ENCODE assay signal across 8 cellular contexts in the genomic region with DNA sequence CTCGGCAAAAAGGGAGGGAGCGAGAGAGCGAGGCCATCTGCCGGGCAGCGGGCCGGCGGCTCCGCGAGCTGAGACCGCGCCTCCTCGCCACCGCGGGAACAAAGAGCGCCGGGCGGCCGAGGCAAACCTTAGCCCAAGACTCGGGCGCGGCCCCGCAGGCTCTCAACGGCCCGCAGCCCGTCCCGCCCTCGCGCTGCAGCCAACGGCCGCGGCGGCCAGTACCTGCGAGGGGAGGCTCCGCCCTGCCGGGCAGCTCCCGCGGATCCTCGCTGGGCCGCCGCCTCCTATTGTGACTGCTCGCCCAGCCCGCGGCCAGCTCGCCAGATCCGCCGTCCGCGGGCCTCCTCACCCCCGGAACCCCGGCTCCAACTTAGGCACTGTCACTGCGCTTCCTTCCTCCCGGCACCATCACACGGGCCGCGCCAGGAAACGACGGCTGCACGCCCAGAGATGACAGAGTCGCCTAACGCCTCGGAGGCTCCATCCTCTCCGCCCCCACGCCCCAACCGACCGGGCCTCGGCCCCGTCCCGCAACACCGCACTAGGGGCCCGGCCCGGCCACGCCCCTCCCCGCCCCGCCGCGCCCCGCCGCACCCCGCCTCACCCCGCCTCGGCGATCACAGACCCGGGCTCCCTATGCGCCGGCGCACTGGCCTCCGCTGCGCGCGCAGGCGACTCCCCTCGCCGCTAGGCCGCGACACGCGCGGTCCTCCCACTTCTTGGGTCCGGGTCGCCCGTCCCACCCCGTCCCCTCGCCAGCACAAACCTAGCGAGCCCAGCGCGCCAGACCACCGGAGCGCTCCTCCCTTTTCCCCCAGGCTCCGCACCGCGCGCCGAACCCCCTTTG. TPM values are rescaled to one million over a fixed set of nuclear protein-coding genes. Genes with fewer than 3 reads are reported as not detected.
A peak's percentile ranks its signal among the peaks of the same experiment; 100 is the strongest.
DNase-seq lines count a peak whose midpoint lies in the region; ATAC-seq and TF ChIP-seq lines count a peak whose summit lies in the region.

No MANE protein-coding gene starts in this region.

- WGBS in lung, 2 donors, result 1% methylated on average over 73 to 113 of the region's 113 CpGs

- POLR2A ChIA-PET in activated CD4-positive, alpha-beta memory T cell treated with anti-CD3 and anti-CD28 coated beads, Interleukin-2, amount 10 ng/mL, durations not matched to agents 7 days and 5 days (lab: Charles Lee), result interaction anchor here (0.8 to 2.6 kb wide), 14 partner anchors 10 to 1065 kb away, joined by 3 to 17 read pairs (median 5); a partner anchor contains a TSS

- H3K4me1 ChIP-seq in duodenal mucosa (ENCODE audit: control insufficient read depth in 1 of 2, insufficient read depth in 2 of 2, low read length in 2 of 2), result peaks cover 7 to 18% of the 10 kb centered on the region in 2 donors
- peaks cover 3 to 9% of the 10 kb centered on the region in 2 donors for H3K4me1 ChIP-seq in lung (ENCODE audit: control insufficient read depth in 2 of 2, insufficient read depth in 2 of 2, low read length in 2 of 2)

- no peaks in the 10 kb centered on the region for H3K36me3 ChIP-seq in duodenal mucosa (ENCODE audit: control insufficient read depth in 1 of 2, insufficient read depth in 2 of 2, low read length in 2 of 2)
- H3K36me3 ChIP-seq in lung (ENCODE audit: control insufficient read depth in 2 of 2, insufficient read depth in 2 of 2, low read length in 2 of 2), result peaks cover 0 to 1% of the 10 kb centered on the region in 2 donors

- TF ChIP-seq CTCF in lung (IDR thresholded peaks at IDR 0.05; ENCODE audit: control extremely low read depth, extremely low read depth), result no peak

- H3K27me3 ChIP-seq in duodenal mucosa (ENCODE audit: control insufficient read depth in 1 of 2, insufficient read depth in 2 of 2, low read length in 2 of 2), result no peaks in the 10 kb centered on the region
- H3K27me3 ChIP-seq in lung (ENCODE audit: control insufficient read depth, insufficient read depth), result no peaks in the 10 kb centered on the region

- no peaks in the 10 kb centered on the region for H3K27me3 Mint-ChIP-seq in activated CD4-positive, alpha-beta memory T cell treated with anti-CD3 and anti-CD28 coated beads, Interleukin-2, amount 10 ng/mL, durations not matched to agents 7 days and 5 days

- DNase-seq in CD1c-positive myeloid dendritic cell (ENCODE audit: extremely low spot score) (peak; percentile 95), NCI-H774 (lab: John Stamatoyannopoulos, UW) (peak; percentile 86), lung (ENCODE audit: low spot score) (peak; percentile 88)
- DNase-seq in activated CD4-positive, alpha-beta memory T cell treated with anti-CD3 and anti-CD28 coated beads, Interleukin-2, amount 10 ng/mL, durations not matched to agents 7 days and 5 days, result peak; percentile 92
- DNase-seq in stimulated activated CD4-positive, alpha-beta T cell treated with anti-CD3 and anti-CD28 coated beads, TNF-alpha, amount 100 ng/mL, for 24 hours (ENCODE audit: low read depth in 3 of 3), result peak; percentile 76 to 89 (median 85)

- H3K4me1 Mint-ChIP-seq in activated CD4-positive, alpha-beta memory T cell treated with anti-CD3 and anti-CD28 coated beads, Interleukin-2, amount 10 ng/mL, durations not matched to agents 7 days and 5 days, result peaks cover 40% of the 10 kb centered on the region

- ATAC-seq in GM19397 (IDR thresholded peaks at IDR 0.05; ENCODE audit: unreplicated experiment) (peak; percentile 80), HG03558 (IDR thresholded peaks at IDR 0.05; ENCODE audit: extremely low read depth, unreplicated experiment) (peak; percentile 39), lung (ENCODE audit: insufficient read depth, low FRiP score) (peak; percentile 94)

- H3K4me3 ChIP-seq in duodenal mucosa (ENCODE audit: low read depth in 1 of 2, low read length in 2 of 2) (peak overlapping the region; percentile 70 to 95), lung (peak overlapping the region; percentile 96)

- H3K9me3 Mint-ChIP-seq in activated CD4-positive, alpha-beta memory T cell treated with anti-CD3 and anti-CD28 coated beads, Interleukin-2, amount 10 ng/mL, durations not matched to agents 7 days and 5 days, result no peaks in the 10 kb centered on the region

- H3K36me3 Mint-ChIP-seq in activated CD4-positive, alpha-beta memory T cell treated with anti-CD3 and anti-CD28 coated beads, Interleukin-2, amount 10 ng/mL, durations not matched to agents 7 days and 5 days (ENCODE audit: low read depth), result peaks cover 24% of the 10 kb centered on the region

- H3K9me3 ChIP-seq in duodenal mucosa (ENCODE audit: control insufficient read depth in 1 of 2, low read length in 2 of 2), result no peaks in the 10 kb centered on the region
- no peaks in the 10 kb centered on the region for H3K9me3 ChIP-seq in lung (ENCODE audit: control insufficient read depth in 2 of 2, insufficient read depth in 1 of 2, low read length in 1 of 2)

- H3K9ac ChIP-seq in duodenal mucosa (ENCODE audit: low read depth in 1 of 2, low read length in 2 of 2), result peak overlapping the region; percentile 49 to 92

- H3K27ac ChIP-seq in duodenal mucosa (ENCODE audit: low read depth, low read length), result peak overlapping the region; percentile 98
- H3K27ac ChIP-seq in lung (ENCODE audit: low read depth in 1 of 2, low read length in 1 of 2), result peak overlapping the region; percentile 87 to 93

- H3K27ac Mint-ChIP-seq in activated CD4-positive, alpha-beta memory T cell treated with anti-CD3 and anti-CD28 coated beads, Interleukin-2, amount 10 ng/mL, durations not matched to agents 7 days and 5 days, result peak overlapping the region; percentile 97

- CTCF ChIA-PET in activated CD4-positive, alpha-beta memory T cell treated with anti-CD3 and anti-CD28 coated beads, Interleukin-2, amount 10 ng/mL, durations not matched to agents 7 days and 5 days (lab: Charles Lee), result interaction anchor here (1.3 to 4.3 kb wide), 2 partner anchors 72 to 156 kb away, joined by 3 to 20 read pairs; no protein-coding TSS in a partner anchor

- H3K4me3 Mint-ChIP-seq in activated CD4-positive, alpha-beta memory T cell treated with anti-CD3 and anti-CD28 coated beads, Interleukin-2, amount 10 ng/mL, durations not matched to agents 7 days and 5 days, result peak overlapping the region; percentile 88

RNA-seq across cellular contexts. Expression of a gene that starts 0.5 kb away (rescaled TPM):
- total RNA-seq in activated CD4-positive, alpha-beta memory T cell treated with anti-CD3 and anti-CD28 coated beads, Interleukin-2, amount 10 ng/mL, durations not matched to agents 7 days and 5 days, result 10 to 100 TPM; 42.1 to 44.4 TPM
- 10 to 100 TPM; 36.9 to 41.0 TPM for total RNA-seq in lung
- 10 to 100 TPM in 1 of 2 donors, 1 to 10 TPM in 1; 7.6 to 14.2 TPM for polyA plus RNA-seq in lung

Comparison
In these comparisons a context has a peak if more than half of its experiments do, and no peak if none do; other contexts are left out.
1. Peak in every context shown above with its lines: DNase-seq, ATAC-seq, H3K4me3 ChIP-seq and H3K27ac ChIP-seq.
2. ATAC-seq: peak in every context shown above with its lines; median percentile 94 in lung; 80 in GM19397; 39 in HG03558.